In genomic region chrX:49184294-49185061, GRCh38 we compare ENCODE assay signal across 8 cellular contexts. TPM values are rescaled to one million over a fixed set of nuclear protein-coding genes. Genes with fewer than 3 reads are reported as not detected.
A peak's percentile ranks its signal among the peaks of the same experiment; 100 is the strongest.
DNase-seq lines count a peak whose midpoint lies in the region; ATAC-seq and TF ChIP-seq lines count a peak whose summit lies in the region.

No MANE protein-coding gene starts in this region.

- no peak; the same call in 2 of the 3 replicates for ATAC-seq in SK-N-SH treated with all-trans-retinoic acid at 6 μM for 48 hours

- peak; percentile 37 for TF ChIP-seq POLR2A in GM19193 (IDR thresholded peaks at IDR 0.05; ENCODE audit: extremely low read depth, insufficient read depth, insufficient read length)

- peak overlapping the region in 10 of 11 experiments; percentile 40 to 85 (median 80); a peak in 20 of 22 replicates for H3K27ac ChIP-seq in BLaER1 treated with 17β-estradiol and CSF1 and Interleukin-3, amounts not matched to agents 10 nM and 100 nM
- peak overlapping the region; percentile 80 for H3K27ac ChIP-seq in epithelial cell of prostate

- peak overlapping the region; percentile 78 to 91 (median 85) for H3K4me2 ChIP-seq in BLaER1 treated with 17β-estradiol and CSF1 and Interleukin-3, amounts not matched to agents 10 nM and 100 nM

- DNase-seq in NCI-H1417 (lab: John Stamatoyannopoulos, UW) (peak; percentile 81 to 96 (median 92)), epithelial cell of prostate (ENCODE audit: low read depth, low spot score) (peak; percentile 64), ureter (ENCODE audit: low spot score) (peak; percentile 93)

- no peak for TF ChIP-seq CTCF in WI38 (IDR thresholded peaks at IDR 0.05; ENCODE audit: low read depth, low read length)

- H3K9ac ChIP-seq in BLaER1 treated with 17β-estradiol and CSF1 and Interleukin-3, amounts not matched to agents 10 nM and 100 nM: peak overlapping the region; percentile 78 to 87 (median 85)
- peak overlapping the region; percentile 59 for H3K9ac ChIP-seq in mucosa of stomach (ENCODE audit: low read length)

- H3K36me3 ChIP-seq in BLaER1 treated with 17β-estradiol and CSF1 and Interleukin-3, amounts not matched to agents 10 nM and 100 nM: peaks cover 10 to 35% (median 24%) of the 10 kb centered on the region in 11 experiments; a peak in 20 of 22 replicates
- H3K36me3 ChIP-seq in mucosa of stomach (ENCODE audit: control insufficient read depth, insufficient read depth, low read length): no peaks in the 10 kb centered on the region

- peaks cover 4 to 24% (median 11%) of the 10 kb centered on the region in 11 experiments; a peak in 16 of 22 replicates for H4K20me1 ChIP-seq in BLaER1 treated with 17β-estradiol and CSF1 and Interleukin-3, amounts not matched to agents 10 nM and 100 nM

- peaks cover 8 to 39% (median 28%) of the 10 kb centered on the region in 10 experiments; a peak in 19 of 20 replicates for H3K4me1 ChIP-seq in BLaER1 treated with 17β-estradiol and CSF1 and Interleukin-3, amounts not matched to agents 10 nM and 100 nM
- H3K4me1 ChIP-seq in mucosa of stomach (ENCODE audit: control insufficient read depth, insufficient read depth, low read length): peaks cover 15% of the 10 kb centered on the region

- peaks cover 0 to 25% (median 7%) of the 10 kb centered on the region in 11 experiments; a peak in 7 of 22 replicates for H3K9me3 ChIP-seq in BLaER1 treated with 17β-estradiol and CSF1 and Interleukin-3, amounts not matched to agents 10 nM and 100 nM (replicated peaks in 1 of 11)
- no peaks in the 10 kb centered on the region for H3K9me3 ChIP-seq in mucosa of stomach (ENCODE audit: control insufficient read depth, low read length)

- peaks cover 0 to 22% (median 4%) of the 10 kb centered on the region in 11 experiments; a peak in 9 of 22 replicates for H3K27me3 ChIP-seq in BLaER1 treated with 17β-estradiol and CSF1 and Interleukin-3, amounts not matched to agents 10 nM and 100 nM
- H3K27me3 ChIP-seq in mucosa of stomach (ENCODE audit: control insufficient read depth, insufficient read depth, low read length): no peaks in the 10 kb centered on the region

- H3K4me3 ChIP-seq in BLaER1 treated with 17β-estradiol and CSF1 and Interleukin-3, amounts not matched to agents 10 nM and 100 nM: peak overlapping the region; percentile 68 to 83 (median 77)
- peak overlapping the region; percentile 32; the same call in 1 of the 2 replicates for H3K4me3 ChIP-seq in WI38 (ENCODE audit: low read depth, low read length)
- H3K4me3 ChIP-seq in mucosa of stomach (ENCODE audit: low read length): no peak overlapping the region

TF ChIP-seq in SK-N-SH treated with all-trans-retinoic acid at 6 μM for 48 hours, 23 proteins besides CTCF, POLR2A, EP300 and RAD21:
- no peak for TF ChIP-seq POU6F1 (CRISPR knock-in tag; IDR thresholded peaks at IDR 0.05; ENCODE audit: borderline replicate concordance, low read depth)
- no peak for TF ChIP-seq ESRRG (CRISPR knock-in tag; IDR thresholded peaks at IDR 0.05)
- TF ChIP-seq ZC3H10 (CRISPR knock-in tag; IDR thresholded peaks at IDR 0.05): no peak
- no peak for TF ChIP-seq ZFP3 (CRISPR knock-in tag; IDR thresholded peaks at IDR 0.05)
- no peak for TF ChIP-seq ZNF8 (CRISPR knock-in tag; IDR thresholded peaks at IDR 0.05)
- no peak for TF ChIP-seq ZNF565 (CRISPR knock-in tag; conservative IDR thresholded peaks at IDR 0.05; ENCODE audit: low read depth)
- TF ChIP-seq ZFP30 (CRISPR knock-in tag; IDR thresholded peaks at IDR 0.05): no peak
- no peak for TF ChIP-seq ARNTL (CRISPR knock-in tag; IDR thresholded peaks at IDR 0.05; ENCODE audit: borderline replicate concordance, low read depth)
- no peak for TF ChIP-seq PATZ1 (CRISPR knock-in tag; IDR thresholded peaks at IDR 0.05; ENCODE audit: borderline replicate concordance)
- no peak for TF ChIP-seq ZNF70 (CRISPR knock-in tag; IDR thresholded peaks at IDR 0.05)
- no peak for TF ChIP-seq TOX (CRISPR knock-in tag; IDR thresholded peaks at IDR 0.05; ENCODE audit: borderline replicate concordance)
- no peak for TF ChIP-seq GLIS3 (CRISPR knock-in tag; IDR thresholded peaks at IDR 0.05)
- no peak for TF ChIP-seq TCF4 (CRISPR knock-in tag; IDR thresholded peaks at IDR 0.05; ENCODE audit: borderline replicate concordance)
- no peak for TF ChIP-seq SNAI2 (CRISPR knock-in tag; IDR thresholded peaks at IDR 0.05)
- no peak for TF ChIP-seq CREB5 (CRISPR knock-in tag; IDR thresholded peaks at IDR 0.05; ENCODE audit: low read depth)

RNA-seq across cellular contexts. Expression of gene PRICKLE3, which starts 1.7 kb away (rescaled TPM):
- total RNA-seq in ureter: 24.7 TPM

RNA-seq across cellular contexts. Expression of gene PLP2, which starts 12.8 kb away (rescaled TPM):
- 141 TPM for total RNA-seq in ureter

RNA-seq across cellular contexts. Expression of gene SYP, which starts 15.5 kb away (rescaled TPM):
- 1.7 TPM for total RNA-seq in ureter

RNA-seq across cellular contexts. Expression of gene MAGIX, which starts 21.9 kb away (rescaled TPM):
- 12.8 TPM for total RNA-seq in ureter

RNA-seq across cellular contexts. Expression of gene CACNA1F, which starts 48.7 kb away (rescaled TPM):
- 0.49 TPM for total RNA-seq in ureter
